In genomic region chr4:102827674-102828496, GRCh38 we compare ENCODE assay signal across 8 cellular contexts. TPM values are rescaled to one million over a fixed set of nuclear protein-coding genes. Genes with fewer than 3 reads are reported as not detected.
DNase-seq lines count a peak whose midpoint lies in the region; ATAC-seq and TF ChIP-seq lines count a peak whose summit lies in the region.

No MANE protein-coding gene starts in this region.

- H3K4me1 ChIP-seq in mucosa of descending colon (ENCODE audit: low read depth), result peaks cover 13% of the 10 kb centered on the region

- TF ChIP-seq CTCF in mucosa of descending colon (IDR thresholded peaks at IDR 0.05), result no peak

- intact Hi-C loops in mucosa of descending colon (cut with DNase I, micrococcal nuclease), result loop anchor here in 1 of 2 donors (2.0 kb wide), 1 partner anchor 41 kb away; the partner anchor contains the start of gene CISD2

- ATAC-seq in GM21619 (IDR thresholded peaks at IDR 0.05; ENCODE audit: unreplicated experiment) (peak; percentile 79), mucosa of descending colon (peak; percentile 80)

- peak; percentile 8; the same call in 1 of the 2 replicates for TF ChIP-seq RAD21 in Ishikawa (IDR thresholded peaks at IDR 0.05; ENCODE audit: low read depth)

- peaks cover 5% of the 10 kb centered on the region for H3K36me3 ChIP-seq in mucosa of descending colon (ENCODE audit: low read depth)

- peak; percentile 48 for TF ChIP-seq POLR2A in erythroblast (IDR thresholded peaks at IDR 0.05; ENCODE audit: low read length)

- no peak; the same call in 1 of the 2 replicates for TF ChIP-seq EP300 in Ishikawa (IDR thresholded peaks at IDR 0.05; ENCODE audit: borderline replicate concordance)

- H3K9me3 ChIP-seq in mucosa of descending colon, result no peaks in the 10 kb centered on the region

- DNase-seq in DMS53 (lab: John Stamatoyannopoulos, UW) (peak; percentile 99), OCI-M1 (lab: John Stamatoyannopoulos, UW) (peak; percentile 100), activated T-cell treated with anti-CD3 and anti-CD28 coated beads for 48 hours (ENCODE audit: low read depth) (peak; percentile 95), erythroblast (lab: John Stamatoyannopoulos, UW) (peak; percentile 99 to 100), mucosa of descending colon (peak; percentile 96 to 100 (median 99))
- peak; percentile 97 for DNase-seq in stimulated activated CD8-positive, alpha-beta memory T cell treated with anti-CD3 and anti-CD28 coated beads, Interleukin-4, amount 100 ng/mL, for 1 hour (ENCODE audit: low read depth in 2 of 2, low spot score in 1 of 2)

- H3K4me3 ChIP-seq in mucosa of descending colon, result peak overlapping the region; percentile 96

TF ChIP-seq in Ishikawa, 13 proteins besides CTCF, POLR2A, EP300 and RAD21:
- peak; percentile 1; the same call in 1 of the 2 replicates for TF ChIP-seq CEBPB (IDR thresholded peaks at IDR 0.05)
- no peak for TF ChIP-seq YY1 (IDR thresholded peaks at IDR 0.05; ENCODE audit: low read depth)
- peak; percentile 57 for TF ChIP-seq TEAD4 (IDR thresholded peaks at IDR 0.05)
- peak; percentile 43; the same call in 1 of the 2 replicates for TF ChIP-seq TAF1 (IDR thresholded peaks at IDR 0.05; ENCODE audit: low read depth)
- no peak for TF ChIP-seq REST (IDR thresholded peaks at IDR 0.05; ENCODE audit: low read depth)
- peak; percentile 39; the same call in 1 of the 2 replicates for TF ChIP-seq TCF12 (IDR thresholded peaks at IDR 0.05; ENCODE audit: low read depth)
- TF ChIP-seq CREB1 (IDR thresholded peaks at IDR 0.05; ENCODE audit: low read depth), result peak; percentile 40; the same call in 1 of the 2 replicates
- TF ChIP-seq ZBTB7A (IDR thresholded peaks at IDR 0.05; ENCODE audit: low read depth), result no peak
- peak; percentile 47; the same call in 1 of the 2 replicates for TF ChIP-seq USF1 (IDR thresholded peaks at IDR 0.05)
- no peak for TF ChIP-seq EGR1 (IDR thresholded peaks at IDR 0.05)
- no peak for TF ChIP-seq NFIC (IDR thresholded peaks at IDR 0.05)
- TF ChIP-seq FOXM1 (IDR thresholded peaks at IDR 0.05; ENCODE audit: borderline replicate concordance, low read depth), result no peak; the same call in 1 of the 2 replicates
- TF ChIP-seq MAX (IDR thresholded peaks at IDR 0.05), result peak; percentile 84

RNA-seq across cellular contexts. Expression of gene UBE2D3, which starts 0.5 kb away (rescaled TPM):
- 100 to 1,000 TPM; 290 to 303 (median 293) TPM for total RNA-seq in mucosa of descending colon

RNA-seq across cellular contexts. Expression of gene CISD2, which starts 40.9 kb away (rescaled TPM):
- total RNA-seq in mucosa of descending colon, result 10 to 100 TPM; 22.5 to 24.5 (median 23.1) TPM

Comparison
In these comparisons a context has a peak if more than half of its experiments do, and no peak if none do; other contexts are left out.
1. Peak in every context shown above with its lines: DNase-seq, ATAC-seq and H3K4me3 ChIP-seq.